8 cellular contexts compared by ENCODE assay signal in the genomic region with DNA sequence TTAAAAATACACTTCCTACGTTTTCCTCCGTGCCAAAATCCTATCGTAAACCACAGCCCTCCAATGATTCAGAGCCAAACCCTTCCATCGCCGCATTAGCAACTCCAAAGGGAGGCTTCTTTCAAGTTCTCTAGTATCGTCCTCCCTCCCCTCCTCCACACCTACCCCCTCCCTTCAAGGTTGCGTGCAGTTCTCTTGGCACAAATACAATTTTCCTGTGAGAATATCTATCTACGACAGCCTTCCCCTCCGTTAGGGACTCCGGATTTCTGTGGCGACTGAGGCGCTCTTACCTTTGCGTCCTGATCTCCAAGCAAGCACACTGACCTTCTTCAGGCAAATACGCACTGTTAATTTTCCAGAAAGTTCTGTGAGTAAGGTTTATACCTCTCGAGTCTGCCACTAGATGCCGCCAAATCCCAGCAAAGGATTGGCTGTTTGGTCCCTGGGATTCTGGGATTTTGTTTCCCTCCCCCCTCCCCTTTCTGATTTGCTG. TPM values are rescaled to one million over a fixed set of nuclear protein-coding genes. Genes with fewer than 3 reads are reported as not detected.
DNase-seq lines count a peak whose midpoint lies in the region; ATAC-seq lines count a peak whose summit lies in the region.

No MANE protein-coding gene starts in this region.

- H3K4me1 ChIP-seq in esophagus (ENCODE audit: control insufficient read depth in 2 of 2, insufficient read depth in 2 of 2, low read length in 1 of 2), result no peaks in the 10 kb centered on the region
- H3K4me1 ChIP-seq in mucosa of rectum (ENCODE audit: control insufficient read depth in 2 of 2, insufficient read depth in 2 of 2, low read length in 2 of 2), result peaks cover 2 to 3% of the 10 kb centered on the region in 2 donors

- peaks cover 0 to 4% of the 10 kb centered on the region in 2 donors for H3K36me3 ChIP-seq in esophagus (ENCODE audit: control insufficient read depth in 2 of 2, insufficient read depth in 2 of 2, low read length in 1 of 2)
- peaks cover 11% of the 10 kb centered on the region in 2 donors for H3K36me3 ChIP-seq in mucosa of rectum (ENCODE audit: control insufficient read depth in 2 of 2, insufficient read depth in 2 of 2, low read length in 2 of 2)

- H3K9me3 ChIP-seq in esophagus (ENCODE audit: control insufficient read depth in 2 of 2, insufficient read depth in 1 of 2, low read depth in 1 of 2, low read length in 1 of 2) (peaks cover 0 to 6% of the 10 kb centered on the region in 2 donors), mucosa of rectum (ENCODE audit: control insufficient read depth in 2 of 2, low read length in 2 of 2) (no peaks in the 10 kb centered on the region)

- H3K27me3 ChIP-seq in esophagus (ENCODE audit: control insufficient read depth in 1 of 2, insufficient read depth in 2 of 2, low read length in 2 of 2) (peaks cover 0 to 2% of the 10 kb centered on the region in 2 donors), mucosa of rectum (ENCODE audit: control insufficient read depth in 2 of 2, insufficient read depth in 2 of 2, low read length in 2 of 2) (no peaks in the 10 kb centered on the region)

- H3K4me3 ChIP-seq in esophagus (ENCODE audit: low read depth in 1 of 2, low read length in 2 of 2) (peak overlapping the region; percentile 46 to 75), mucosa of rectum (ENCODE audit: low read length in 2 of 2) (peak overlapping the region; percentile 85 to 86)

- peak overlapping the region; percentile 90 to 96 for H3K27ac ChIP-seq in esophagus (ENCODE audit: low read depth in 2 of 2, low read length in 1 of 2)
- peak overlapping the region; percentile 93 to 96 for H3K27ac ChIP-seq in mucosa of rectum (ENCODE audit: low read depth in 2 of 2, low read length in 2 of 2)

- 1 to 19% methylated on average over 16 of the region's 16 CpGs for WGBS in esophagus, 2 donors

- no peak for ATAC-seq in HG03097 (IDR thresholded peaks at IDR 0.05; ENCODE audit: low FRiP score, unreplicated experiment)

- peak overlapping the region; percentile 77 to 85 for H3K9ac ChIP-seq in mucosa of rectum (ENCODE audit: low read depth in 1 of 2, low read length in 2 of 2)

- DNase-seq in CD1c-positive myeloid dendritic cell (ENCODE audit: extremely low spot score) (peak; percentile 61), HT1080 (ENCODE audit: low read depth) (peak; percentile 66), NOMO-1 treated with DMSO at 0.1 percent for 48 hours (lab: John Stamatoyannopoulos, UW; ENCODE audit: unreplicated experiment) (peak; percentile 36), activated T-cell treated with anti-CD3 and anti-CD28 coated beads for 1 hour (ENCODE audit: low read depth) (peak; percentile 33)
- DNase-seq in stimulated activated naive CD4-positive, alpha-beta T cell (lab: John Stamatoyannopoulos, UW), result peak; percentile 10 to 72 (median 31)

RNA-seq across cellular contexts. Expression of a gene that starts 1.2 kb away (rescaled TPM):
- total RNA-seq in HT1080 (2014; rRNA removed; shearing (Covaris generic)), result 397 and 471 TPM in 2 replicates
- 455 and 600 TPM in 2 replicates for polyA plus RNA-seq in HT1080 (2015; cell fraction: cytosol; rRNA removed)
- 722 and 851 TPM in 2 replicates for polyA plus RNA-seq in HT1080 (2015; cell fraction: nucleus; rRNA removed)
- polyA plus RNA-seq in esophagus, result 100 to 1,000 TPM; 161 to 242 TPM

RNA-seq across cellular contexts. Expression of a gene that starts 23.0 kb away (rescaled TPM):
- not detected in 2 replicates for total RNA-seq in HT1080 (2014; rRNA removed; shearing (Covaris generic))
- not detected in 2 replicates for polyA plus RNA-seq in HT1080 (2015; cell fraction: cytosol; rRNA removed)
- polyA plus RNA-seq in HT1080 (2015; cell fraction: nucleus; rRNA removed), result not detected in 2 replicates
- polyA plus RNA-seq in esophagus, result under 1 TPM in 1 of 2 donors, not detected in 1; 0.05 TPM

RNA-seq across cellular contexts. Expression of a gene that starts 59.0 kb away (rescaled TPM):
- total RNA-seq in HT1080 (2014; rRNA removed; shearing (Covaris generic)), result 21.9 and 33.4 TPM in 2 replicates
- polyA plus RNA-seq in HT1080 (2015; cell fraction: cytosol; rRNA removed), result 20.1 and 24.3 TPM in 2 replicates
- polyA plus RNA-seq in HT1080 (2015; cell fraction: nucleus; rRNA removed), result 22.4 and 22.7 TPM in 2 replicates
- 10 to 100 TPM; 13.3 to 25.9 TPM for polyA plus RNA-seq in esophagus
